In the genomic region with DNA sequence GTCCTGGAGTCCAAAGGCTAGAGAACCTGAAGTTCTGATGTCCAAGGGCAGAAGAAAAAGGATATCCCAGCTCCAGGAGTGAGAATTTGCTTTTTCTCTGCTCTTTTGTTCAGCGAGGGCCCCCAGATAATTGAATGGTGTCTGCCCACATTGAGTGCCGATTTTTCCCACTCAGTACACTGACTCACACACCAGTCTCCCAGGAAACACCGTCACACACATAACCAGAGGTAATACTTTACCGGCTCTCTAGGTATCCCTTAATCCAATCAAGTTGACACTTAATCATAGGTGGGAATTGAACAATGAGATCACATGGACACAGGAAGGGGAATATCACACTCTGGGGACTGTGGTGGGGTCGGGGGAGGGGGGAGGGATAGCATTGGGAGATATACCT, we compare ENCODE assay signal across 22 cellular contexts.
DNase-seq lines count a peak whose midpoint lies in the region; FAIRE-seq and TF ChIP-seq lines count a peak whose summit lies in the region.
"Had no signal": no experiment of that assay in that cellular context is flagged by ENCODE, and none has a peak within 500 bp of the region (broad histone marks: within the 10 kb centered on the region; RNA-seq: fewer than 3 reads in every experiment).

No MANE protein-coding gene starts in this region.

- no peak overlapping the region for H2BK20ac ChIP-seq in H1 (ENCODE audit: low read length)

- no peaks in the 10 kb centered on the region for H3K9me3 Mint-ChIP-seq in activated CD4-positive, alpha-beta T cell treated with anti-CD3 and anti-CD28 coated beads, Interleukin-2, amount 10 ng/mL, durations not matched to agents 7 days and 5 days
- H3K9me3 Mint-ChIP-seq: CD8-positive, alpha-beta memory T cell had no signal

- H3K79me2 ChIP-seq in H1 (ENCODE audit: control insufficient read depth in 1 of 2, insufficient read depth in 2 of 2, low read length in 2 of 2) (no peaks in the 10 kb centered on the region), mesendoderm (ENCODE audit: control insufficient read depth, insufficient read depth, low read length) (no peaks in the 10 kb centered on the region)

- no peaks in the 10 kb centered on the region for H3K9me3 ChIP-seq in H1 (ENCODE audit: insufficient read depth in 2 of 2, low read depth in 1 of 2, low read length in 1 of 2)
- no peaks in the 10 kb centered on the region for H3K9me3 ChIP-seq in uterus
- H3K9me3 ChIP-seq: BE2C had no signal

- no peak for TF ChIP-seq EP300 in H1 (IDR thresholded peaks at IDR 0.05; ENCODE audit: borderline replicate concordance in 1 of 2, low read depth in 2 of 2, low read length in 2 of 2)

- no peaks in the 10 kb centered on the region; the same call in 1 of the 2 replicates for H3K79me1 ChIP-seq in H1 (ENCODE audit: low read depth, low read length)
- H3K79me1 ChIP-seq in mesendoderm (ENCODE audit: low read length): no peaks in the 10 kb centered on the region

- H4K5ac ChIP-seq in H1 (ENCODE audit: insufficient read length, low read depth, low read length) (no peak overlapping the region), mesendoderm (ENCODE audit: low read length) (no peak overlapping the region)

- H3K23ac ChIP-seq in H1 (ENCODE audit: insufficient read length) (no peak overlapping the region), mesendoderm (ENCODE audit: low read length) (no peak overlapping the region)

- H4K8ac ChIP-seq in H1 (ENCODE audit: extremely low read depth, insufficient read depth, low read length) (no peak overlapping the region), mesendoderm (ENCODE audit: low read depth, low read length) (no peak overlapping the region)

- CTCF ChIA-PET in H1 (lab: Charles Lee; ENCODE audit: partially characterized antibody): interaction anchor here (0.6 kb wide), 1 partner anchor 203 kb away, joined by 3 read pairs; no protein-coding TSS in a partner anchor
- CTCF ChIA-PET in activated CD4-positive, alpha-beta T cell treated with anti-CD3 and anti-CD28 coated beads, Interleukin-2, amount 10 ng/mL, durations not matched to agents 7 days and 5 days (lab: Charles Lee): no interaction called here

- peak overlapping the region; percentile 37; the same call in 1 of the 2 replicates for H3K27ac ChIP-seq in H1 (ENCODE audit: low read depth, low read length)
- H3K27ac ChIP-seq in mesendoderm (ENCODE audit: low read depth, low read length): no peak overlapping the region
- no peak overlapping the region for H3K27ac ChIP-seq in uterus

- no peaks in the 10 kb centered on the region for H3K4me1 Mint-ChIP-seq in activated CD4-positive, alpha-beta T cell treated with anti-CD3 and anti-CD28 coated beads, Interleukin-2, amount 10 ng/mL, durations not matched to agents 7 days and 5 days
- H3K4me1 Mint-ChIP-seq: IgD-negative memory B cell had no signal

- H3K27ac Mint-ChIP-seq in activated CD4-positive, alpha-beta T cell treated with anti-CD3 and anti-CD28 coated beads, Interleukin-2, amount 10 ng/mL, durations not matched to agents 7 days and 5 days: no peak overlapping the region
- H3K27ac Mint-ChIP-seq: CD4-positive, CD25-positive, alpha-beta regulatory T cell; CD8-positive, alpha-beta memory T cell; IgD-negative memory B cell had no signal

- H2BK12ac ChIP-seq in H1 (ENCODE audit: low read depth, low read length): no peak overlapping the region; the same call in 1 of the 2 replicates

- no peak for TF ChIP-seq POLR2A in H1 (IDR thresholded peaks at IDR 0.05; ENCODE audit: control extremely low read depth in 1 of 2, low read depth in 2 of 2, low read length in 2 of 2)
- TF ChIP-seq POLR2A in uterus (IDR thresholded peaks at IDR 0.05): no peak

- no peak overlapping the region for H2AK5ac ChIP-seq in H1 (ENCODE audit: low read depth, low read length)
- H2AK5ac ChIP-seq in mesendoderm (ENCODE audit: low read length): no peak overlapping the region

- H3K4me3 Mint-ChIP-seq in activated CD4-positive, alpha-beta T cell treated with anti-CD3 and anti-CD28 coated beads, Interleukin-2, amount 10 ng/mL, durations not matched to agents 7 days and 5 days: no peak overlapping the region
- H3K4me3 Mint-ChIP-seq: CD4-positive, CD25-positive, alpha-beta regulatory T cell; CD8-positive, alpha-beta memory T cell; IgD-negative memory B cell had no signal

- H3K9ac ChIP-seq in H1 (replicated peaks in 1 of 4; ENCODE audit: extremely low read depth in 1 of 4, low read depth in 3 of 4, low read length in 3 of 4) (no peak overlapping the region), mesendoderm (ENCODE audit: low read length) (no peak overlapping the region)

- H3K36me3 Mint-ChIP-seq in activated CD4-positive, alpha-beta T cell treated with anti-CD3 and anti-CD28 coated beads, Interleukin-2, amount 10 ng/mL, durations not matched to agents 7 days and 5 days (ENCODE audit: low read depth): peaks cover 3% of the 10 kb centered on the region

- TF ChIP-seq RAD21 in H1 (IDR thresholded peaks at IDR 0.05 in 1 of 2, conservative IDR thresholded peaks at IDR 0.05 in 1 of 2; ENCODE audit: low read depth in 2 of 2, low read length in 2 of 2): no peak

- H2AFZ ChIP-seq in H1 (ENCODE audit: low read length): no peak overlapping the region

- H3K14ac ChIP-seq in H1 (ENCODE audit: insufficient read length): no peak overlapping the region

- H2BK5ac ChIP-seq in H1 (ENCODE audit: low read depth, low read length) (no peak overlapping the region), mesendoderm (ENCODE audit: low read length) (no peak overlapping the region)

- H3K27me3 ChIP-seq in H1 (replicated peaks in 1 of 4; ENCODE audit: control insufficient read depth in 3 of 4, extremely low read depth in 1 of 4, insufficient read depth in 3 of 4, low read length in 3 of 4) (no peaks in the 10 kb centered on the region), mesendoderm (ENCODE audit: insufficient read depth, low read length, poor library complexity) (no peaks in the 10 kb centered on the region), uterus (no peaks in the 10 kb centered on the region)
- H3K27me3 ChIP-seq: BE2C had no signal

- H3K56ac ChIP-seq in H1 (replicated peaks; ENCODE audit: insufficient read length, low read depth, low read length): no peak overlapping the region
- no peak overlapping the region for H3K56ac ChIP-seq in mesendoderm (ENCODE audit: low read length)

- no peak overlapping the region for H3K4me2 ChIP-seq in H1 (ENCODE audit: insufficient read depth in 1 of 2, low read depth in 2 of 2, low read length in 2 of 2)
- no peak overlapping the region for H3K4me2 ChIP-seq in mesendoderm (ENCODE audit: low read length)

- no peak for TF ChIP-seq CTCF in H1 (IDR thresholded peaks at IDR 0.05; ENCODE audit: control extremely low read depth in 1 of 3, insufficient read depth in 1 of 3, low read depth in 1 of 3, low read length in 3 of 3)
- TF ChIP-seq CTCF in uterus (IDR thresholded peaks at IDR 0.05): no peak

- H3K18ac ChIP-seq in H1 (ENCODE audit: extremely low read depth, low read length): no peak overlapping the region
- no peak overlapping the region for H3K18ac ChIP-seq in mesendoderm (ENCODE audit: low read length)

- H3K27me3 Mint-ChIP-seq in activated CD4-positive, alpha-beta T cell treated with anti-CD3 and anti-CD28 coated beads, Interleukin-2, amount 10 ng/mL, durations not matched to agents 7 days and 5 days: no peaks in the 10 kb centered on the region
- H3K27me3 Mint-ChIP-seq: CD4-positive, CD25-positive, alpha-beta regulatory T cell; CD8-positive, alpha-beta memory T cell; IgD-negative memory B cell had no signal

- H4K20me1 ChIP-seq in H1 (replicated peaks in 1 of 2; ENCODE audit: control insufficient read depth in 1 of 2, insufficient read depth in 2 of 2, low read length in 2 of 2): no peaks in the 10 kb centered on the region

- H3K23me2 ChIP-seq in H1 (ENCODE audit: low read depth, low read length): no peaks in the 10 kb centered on the region

- FAIRE-seq in H1 (lab: Jason Lieb, UNC): no peak
- FAIRE-seq: GM12878, GM19239, H54, HepG2 had no signal

- H2BK15ac ChIP-seq in H1 (ENCODE audit: low read length) (no peak overlapping the region), mesendoderm (replicated peaks; ENCODE audit: low read depth) (no peak overlapping the region)

- POLR2A ChIA-PET in H1 (lab: Charles Lee; ENCODE audit: partially characterized antibody): no interaction called here
- POLR2A ChIA-PET in activated CD4-positive, alpha-beta T cell treated with anti-CD3 and anti-CD28 coated beads, Interleukin-2, amount 10 ng/mL, durations not matched to agents 7 days and 5 days (lab: Charles Lee): no interaction called here

- no peak overlapping the region for H4K91ac ChIP-seq in H1 (replicated peaks; ENCODE audit: insufficient read length, low read length)

- H3K4me3 ChIP-seq in H1 (ENCODE audit: extremely low read depth in 1 of 4, insufficient read depth in 2 of 4, low read depth in 3 of 4, low read length in 4 of 4): no peak overlapping the region
- no peak overlapping the region for H3K4me3 ChIP-seq in mesendoderm (ENCODE audit: low read length)
- no peak overlapping the region for H3K4me3 ChIP-seq in uterus
- H3K4me3 ChIP-seq: GM12878 had no signal

- WGBS in H1 (ENCODE audit: extremely low coverage in 1 of 2, insufficient coverage in 1 of 2, insufficient read length in 1 of 2, insufficient replicate concordance in 2 of 2, low coverage in 1 of 2, low lambda C conversion rate in 2 of 2, missing lambda C conversion rate in 1 of 2), 2 experiments: 97% methylated on average over 4 of the region's 5 CpGs; no CpG with 5 or more reads in 1 of the 2 experiments
- WGBS in mesendoderm (ENCODE audit: extremely low coverage, insufficient coverage, low lambda C conversion rate): no CpG with 5 or more reads among the region's 5 CpGs

- no peaks in the 10 kb centered on the region for H3K4me1 ChIP-seq in H1 (replicated peaks in 1 of 4; ENCODE audit: control insufficient read depth in 3 of 4, insufficient read depth in 4 of 4, low read length in 3 of 4)
- H3K4me1 ChIP-seq in mesendoderm (ENCODE audit: control insufficient read depth, low read depth, low read length): no peaks in the 10 kb centered on the region
- no peaks in the 10 kb centered on the region for H3K4me1 ChIP-seq in uterus
- H3K4me1 ChIP-seq: BE2C had no signal

- H3K36me3 ChIP-seq in H1 (ENCODE audit: control insufficient read depth in 2 of 4, insufficient read depth in 4 of 4, low read length in 3 of 4) (no peaks in the 10 kb centered on the region), mesendoderm (ENCODE audit: control insufficient read depth, insufficient read depth, low read length) (no peaks in the 10 kb centered on the region), uterus (no peaks in the 10 kb centered on the region)
- H3K36me3 ChIP-seq: BE2C had no signal

- intact Hi-C loops in uterus (cut with DNase I; ENCODE audit: low total_unique reads): no loop called here

- DNase-seq in Ammon's horn (ENCODE audit: low spot score) (peak; percentile 28), HK-2 (ENCODE audit: unreplicated experiment) (peak; percentile 5), H1 (ENCODE audit: low read depth in 1 of 2, low spot score in 2 of 2) (no peak), mesendoderm (peak; percentile 62), uterus (no peak)
- DNase-seq in activated CD4-positive, alpha-beta T cell treated with anti-CD3 and anti-CD28 coated beads, Interleukin-2, amount 10 ng/mL, durations not matched to agents 7 days and 5 days: no peak
- no peak for DNase-seq in effector CD8-positive, alpha-beta T cell (lab: John Stamatoyannopoulos, UW)
- DNase-seq: BE2C; C1 segment of cervical spinal cord; CD4-positive, CD25-positive, alpha-beta regulatory T cell; CD8-positive, alpha-beta memory T cell; COR-L47; DMS 273 treated with DMSO at 0.1 percent for 48 hours; DMS53; DND-41; EL; HCEC 1CT had no signal

- H2BK120ac ChIP-seq in H1 (replicated peaks; ENCODE audit: low read depth, low read length) (no peak overlapping the region), mesendoderm (ENCODE audit: low read depth, low read length) (no peak overlapping the region)

- no peak overlapping the region for H3K4ac ChIP-seq in H1 (replicated peaks; ENCODE audit: insufficient read length, low read depth, low read length)
- no peak overlapping the region for H3K4ac ChIP-seq in mesendoderm (ENCODE audit: low read depth, low read length)

Comparison
In these comparisons a context has a peak if more than half of its experiments do, and no peak if none do; other contexts are left out.
1. DNase-seq: peak in Ammon's horn (single experiment), HK-2 (single experiment) and mesendoderm (single experiment); none in H1 (0 of 2), activated CD4-positive, alpha-beta T cell treated with anti-CD3 and anti-CD28 coated beads, Interleukin-2, amount 10 ng/mL, durations not matched to agents 7 days and 5 days (single experiment), effector CD8-positive, alpha-beta T cell (single experiment) and uterus (0 of 2).